ENCODE assay signal across 16 cellular contexts in genomic region chrX:48512371-48512935, GRCh38. TPM values are rescaled to one million over a fixed set of nuclear protein-coding genes. Genes with fewer than 3 reads are reported as not detected.
DNase-seq lines count a peak whose midpoint lies in the region; ATAC-seq lines count a peak whose summit lies in the region.
"Had no signal": no experiment of that assay in that cellular context is flagged by ENCODE, and none has a peak within 500 bp of the region (broad histone marks: within the 10 kb centered on the region; RNA-seq: fewer than 3 reads in every experiment).

No MANE protein-coding gene starts in this region.

- no peak overlapping the region for H3K18ac ChIP-seq in mesenchymal stem cell (ENCODE audit: low read depth in 1 of 2, low read length in 2 of 2)

- H3K36me3 ChIP-seq in mesenchymal stem cell (ENCODE audit: control insufficient read depth in 1 of 2, insufficient read depth in 2 of 2, low read depth in 1 of 2, low read length in 2 of 2), result peaks cover 22 to 40% of the 10 kb centered on the region in 2 experiments
- H3K36me3 ChIP-seq: BLaER1 treated with 17β-estradiol and CSF1 and Interleukin-3, amounts not matched to agents 10 nM and 100 nM had no signal

- peak overlapping the region; percentile 11 for H3K27ac Mint-ChIP-seq in activated CD4-positive, alpha-beta T cell treated with anti-CD3 and anti-CD28 coated beads, Interleukin-2, amount 10 ng/mL, durations not matched to agents 7 days and 5 days
- H3K27ac Mint-ChIP-seq in T-helper 17 cell, result no peak overlapping the region
- H3K27ac Mint-ChIP-seq: CD4-positive, CD25-positive, alpha-beta regulatory T cell; GM23338 had no signal

- H2AK5ac ChIP-seq in mesenchymal stem cell (ENCODE audit: low read length, severe bottlenecking), result no peak overlapping the region

- H2BK5ac ChIP-seq in mesenchymal stem cell (ENCODE audit: low read depth, low read length, poor library complexity, severe bottlenecking), result no peak overlapping the region

- H3K4me1 Mint-ChIP-seq in activated CD4-positive, alpha-beta T cell treated with anti-CD3 and anti-CD28 coated beads, Interleukin-2, amount 10 ng/mL, durations not matched to agents 7 days and 5 days, result peaks cover 46% of the 10 kb centered on the region
- H3K4me1 Mint-ChIP-seq in T-helper 17 cell, result peaks cover 23% of the 10 kb centered on the region

- H3K27ac ChIP-seq in mesenchymal stem cell (ENCODE audit: low read length, poor library complexity, severe bottlenecking), result no peak overlapping the region
- H3K27ac ChIP-seq: BLaER1 treated with 17β-estradiol and CSF1 and Interleukin-3, amounts not matched to agents 10 nM and 100 nM had no signal

- DNase-seq in activated CD4-positive, alpha-beta T cell treated with anti-CD3 and anti-CD28 coated beads, Interleukin-2, amount 10 ng/mL, durations not matched to agents 7 days and 5 days, result no peak
- no peak for DNase-seq in activated CD4-positive, alpha-beta T cell treated with anti-CD3 and anti-CD28 coated beads for 1 hour
- DNase-seq in T-helper 17 cell (no peak), mesenchymal stem cell (no peak), SW480 (ENCODE audit: low spot score) (no peak), occipital lobe (lab: John Stamatoyannopoulos, UW) (no peak)
- DNase-seq in effector CD4-positive, alpha-beta T cell, result no peak
- DNase-seq: 8988T; ACHN; Calu3; CD4-positive, CD25-positive, alpha-beta regulatory T cell; DMS 273 treated with DMSO at 0.1 percent for 48 hours; H7 had no signal

- no peaks in the 10 kb centered on the region for H3K27me3 Mint-ChIP-seq in activated CD4-positive, alpha-beta T cell treated with anti-CD3 and anti-CD28 coated beads, Interleukin-2, amount 10 ng/mL, durations not matched to agents 7 days and 5 days
- no peaks in the 10 kb centered on the region for H3K27me3 Mint-ChIP-seq in T-helper 17 cell
- H3K27me3 Mint-ChIP-seq: CD4-positive, CD25-positive, alpha-beta regulatory T cell had no signal

- no peak overlapping the region for H3K4ac ChIP-seq in mesenchymal stem cell (ENCODE audit: low read depth in 1 of 2, low read length in 2 of 2)

- peaks cover 6% of the 10 kb centered on the region for H3K36me3 Mint-ChIP-seq in activated CD4-positive, alpha-beta T cell treated with anti-CD3 and anti-CD28 coated beads, Interleukin-2, amount 10 ng/mL, durations not matched to agents 7 days and 5 days (ENCODE audit: low read depth)
- H3K36me3 Mint-ChIP-seq in T-helper 17 cell (ENCODE audit: low read depth), result peaks cover 3% of the 10 kb centered on the region

- H4K8ac ChIP-seq in mesenchymal stem cell (ENCODE audit: low read length), result no peak overlapping the region

- no peak overlapping the region for H3K23ac ChIP-seq in mesenchymal stem cell (ENCODE audit: low read length in 2 of 2)

- H3K79me1 ChIP-seq in mesenchymal stem cell (replicated peaks; ENCODE audit: low read length, poor library complexity, severe bottlenecking), result peaks cover 4% of the 10 kb centered on the region

- H3K9me3 Mint-ChIP-seq in activated CD4-positive, alpha-beta T cell treated with anti-CD3 and anti-CD28 coated beads, Interleukin-2, amount 10 ng/mL, durations not matched to agents 7 days and 5 days, result no peaks in the 10 kb centered on the region
- H3K9me3 Mint-ChIP-seq: CD4-positive, CD25-positive, alpha-beta regulatory T cell; GM23338 had no signal

- H3K4me2 ChIP-seq in mesenchymal stem cell (ENCODE audit: low read length, poor library complexity, severe bottlenecking), result no peak overlapping the region
- H3K4me2 ChIP-seq: BLaER1 treated with 17β-estradiol and CSF1 and Interleukin-3, amounts not matched to agents 10 nM and 100 nM; GM23338 had no signal

- no peak overlapping the region for H3K9ac ChIP-seq in mesenchymal stem cell (ENCODE audit: low read length)
- H3K9ac ChIP-seq: BLaER1 treated with 17β-estradiol and CSF1 and Interleukin-3, amounts not matched to agents 10 nM and 100 nM had no signal

- ATAC-seq in T-helper 17 cell, result no peak
- ATAC-seq: GM23338 had no signal

- no peak overlapping the region for H3K4me3 ChIP-seq in mesenchymal stem cell (ENCODE audit: insufficient read depth in 1 of 2, low read depth in 1 of 2, low read length in 2 of 2)
- H3K4me3 ChIP-seq: BLaER1 treated with 17β-estradiol and CSF1 and Interleukin-3, amounts not matched to agents 10 nM and 100 nM; GM23338 had no signal

- peaks cover 10% of the 10 kb centered on the region for H3K4me1 ChIP-seq in mesenchymal stem cell (ENCODE audit: control insufficient read depth, insufficient read depth, low read depth, low read length)

- CTCF ChIA-PET in activated CD4-positive, alpha-beta T cell treated with anti-CD3 and anti-CD28 coated beads, Interleukin-2, amount 10 ng/mL, durations not matched to agents 7 days and 5 days (lab: Charles Lee), result no interaction called here

- no peaks in the 10 kb centered on the region for H3K9me3 ChIP-seq in T-helper 17 cell (ENCODE audit: control insufficient read depth, low read length, poor library complexity, severe bottlenecking)
- H3K9me3 ChIP-seq in mesenchymal stem cell (ENCODE audit: control insufficient read depth, low read length), result no peaks in the 10 kb centered on the region
- H3K9me3 ChIP-seq: BLaER1 treated with 17β-estradiol and CSF1 and Interleukin-3, amounts not matched to agents 10 nM and 100 nM had no signal

- H3K4me3 Mint-ChIP-seq in activated CD4-positive, alpha-beta T cell treated with anti-CD3 and anti-CD28 coated beads, Interleukin-2, amount 10 ng/mL, durations not matched to agents 7 days and 5 days, result no peak overlapping the region
- H3K4me3 Mint-ChIP-seq in T-helper 17 cell, result peak overlapping the region; percentile 33
- H3K4me3 Mint-ChIP-seq: GM23338 had no signal

- H4K91ac ChIP-seq in mesenchymal stem cell (ENCODE audit: low read length), result peak overlapping the region; percentile 50

- POLR2A ChIA-PET in activated CD4-positive, alpha-beta T cell treated with anti-CD3 and anti-CD28 coated beads, Interleukin-2, amount 10 ng/mL, durations not matched to agents 7 days and 5 days (lab: Charles Lee), result no interaction called here

- no peak overlapping the region for H2BK15ac ChIP-seq in mesenchymal stem cell (ENCODE audit: low read depth, poor library complexity, severe bottlenecking)

- no peak overlapping the region for H2AFZ ChIP-seq in mesenchymal stem cell (ENCODE audit: low read depth, low read length)
- H2AFZ ChIP-seq: GM23338 had no signal

- no peak overlapping the region for H3K14ac ChIP-seq in mesenchymal stem cell (ENCODE audit: low read length in 2 of 2)

- H3K27me3 ChIP-seq in mesenchymal stem cell (ENCODE audit: control insufficient read depth in 1 of 2, insufficient read depth in 1 of 2, low read length in 2 of 2), result no peaks in the 10 kb centered on the region

- H2BK12ac ChIP-seq in mesenchymal stem cell (ENCODE audit: low read length in 2 of 2), result no peak overlapping the region

- 94% methylated on average over 7 of the region's 20 CpGs for WGBS in mesenchymal stem cell

- H2BK120ac ChIP-seq in mesenchymal stem cell (ENCODE audit: low read depth, low read length), result no peak overlapping the region

RNA-seq across cellular contexts. Expression of gene PORCN, which starts 3.7 kb away (rescaled TPM):
- 10 to 100 TPM; 12.5 to 13.3 TPM for total RNA-seq in activated CD4-positive, alpha-beta T cell treated with anti-CD3 and anti-CD28 coated beads, Interleukin-2, amount 10 ng/mL, durations not matched to agents 7 days and 5 days
- 10 to 100 TPM; 13.3 to 18.0 TPM for total RNA-seq in T-helper 17 cell
- 12.1 TPM for polyA plus RNA-seq in mesenchymal stem cell (2013, experiment 1 of 2)
- polyA plus RNA-seq in mesenchymal stem cell (2013, experiment 2 of 2), result 12.5 TPM
- 5.5 TPM for total RNA-seq in occipital lobe

RNA-seq across cellular contexts. Expression of gene EBP, which starts 9.2 kb away (rescaled TPM):
- total RNA-seq in activated CD4-positive, alpha-beta T cell treated with anti-CD3 and anti-CD28 coated beads, Interleukin-2, amount 10 ng/mL, durations not matched to agents 7 days and 5 days, result 100 to 1,000 TPM; 246 to 251 TPM
- total RNA-seq in T-helper 17 cell (10 to 100 TPM; 43.9 to 53.6 TPM), occipital lobe (43.5 TPM)
- polyA plus RNA-seq in mesenchymal stem cell (2013, experiment 1 of 2), result 98.9 TPM
- polyA plus RNA-seq in mesenchymal stem cell (2013, experiment 2 of 2), result 97.3 TPM

RNA-seq across cellular contexts. Expression of gene TBC1D25, which starts 27.1 kb away (rescaled TPM):
- 10 to 100 TPM; 19.5 to 20.4 TPM for total RNA-seq in activated CD4-positive, alpha-beta T cell treated with anti-CD3 and anti-CD28 coated beads, Interleukin-2, amount 10 ng/mL, durations not matched to agents 7 days and 5 days
- total RNA-seq in T-helper 17 cell (10 to 100 TPM; 23.2 to 31.3 TPM), occipital lobe (6.2 TPM)
- polyA plus RNA-seq in mesenchymal stem cell (2013, experiment 1 of 2), result 11.5 TPM
- 12.4 TPM for polyA plus RNA-seq in mesenchymal stem cell (2013, experiment 2 of 2)

RNA-seq across cellular contexts. Expression of gene FTSJ1, which starts 36.5 kb away (rescaled TPM):
- 10 to 100 TPM; 59.5 to 60.2 TPM for total RNA-seq in activated CD4-positive, alpha-beta T cell treated with anti-CD3 and anti-CD28 coated beads, Interleukin-2, amount 10 ng/mL, durations not matched to agents 7 days and 5 days
- total RNA-seq in T-helper 17 cell (10 to 100 TPM; 59.9 to 70.1 TPM), occipital lobe (36.3 TPM)
- 52.9 TPM for polyA plus RNA-seq in mesenchymal stem cell (2013, experiment 1 of 2)
- 53.1 TPM for polyA plus RNA-seq in mesenchymal stem cell (2013, experiment 2 of 2)

RNA-seq across cellular contexts. Expression of gene SLC38A5, which starts 42.4 kb away (rescaled TPM):
- 10 to 100 TPM; 78.3 to 78.9 TPM for total RNA-seq in activated CD4-positive, alpha-beta T cell treated with anti-CD3 and anti-CD28 coated beads, Interleukin-2, amount 10 ng/mL, durations not matched to agents 7 days and 5 days
- total RNA-seq in T-helper 17 cell (10 to 100 TPM; 25.2 to 27.7 TPM), occipital lobe (26.5 TPM)
- 12.1 TPM for polyA plus RNA-seq in mesenchymal stem cell (2013, experiment 1 of 2)
- 12.8 TPM for polyA plus RNA-seq in mesenchymal stem cell (2013, experiment 2 of 2)
- total RNA-seq: Daoy had no signal
